ENCODE assay signal across 2 cellular contexts in the genomic region with DNA sequence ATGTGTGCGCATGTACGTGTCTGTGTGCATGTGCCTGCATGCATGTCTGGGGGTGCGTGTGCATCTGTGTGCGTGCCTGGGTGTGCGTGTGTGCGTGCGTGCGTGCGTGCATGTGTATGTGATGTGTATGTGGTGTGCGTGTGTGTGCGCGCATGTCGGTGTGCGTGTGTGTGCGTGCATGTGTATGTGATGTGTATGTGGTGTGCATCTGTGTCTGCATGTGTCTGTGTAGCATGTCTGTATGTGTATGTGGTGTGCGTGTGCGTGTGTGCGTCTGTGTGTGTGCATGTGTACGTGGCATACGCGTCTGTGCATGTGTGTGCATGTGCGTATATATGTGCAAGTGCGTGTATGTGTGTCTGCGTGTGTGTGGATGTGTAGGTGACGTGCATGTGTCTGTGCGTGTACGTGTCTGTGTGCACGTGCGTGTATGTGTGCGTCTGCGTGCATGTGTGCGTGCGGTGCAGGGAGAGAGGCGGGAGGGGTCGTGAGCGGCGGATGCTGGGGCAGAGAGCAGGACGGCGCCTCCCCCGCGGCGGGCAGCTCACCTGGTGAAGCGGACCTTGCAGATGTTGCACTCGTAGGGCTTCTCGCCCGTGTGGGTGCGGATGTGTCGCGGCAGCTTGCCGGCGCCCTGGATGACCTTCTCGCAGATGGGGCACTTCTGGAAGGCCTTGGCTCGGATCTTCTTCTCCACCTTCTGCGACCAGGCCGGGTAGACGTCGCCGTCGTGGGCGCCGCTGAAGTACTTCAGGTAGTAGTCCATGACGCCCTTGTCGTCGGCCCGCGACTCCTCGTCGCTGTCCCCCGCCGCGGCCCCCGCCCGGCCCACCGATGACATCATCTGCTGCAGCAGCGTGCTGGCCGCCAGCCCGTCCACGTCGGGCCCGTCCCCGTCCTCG.
A peak's percentile ranks its signal among the peaks of the same experiment; 100 is the strongest.
TF ChIP-seq lines count a peak whose summit lies in the region.

No MANE protein-coding gene starts in this region.

TF ChIP-seq in K562, 482 proteins besides CTCF, POLR2A, EP300 and RAD21:
- TF ChIP-seq RBM22 (IDR thresholded peaks at IDR 0.05; ENCODE audit: low read depth, low read length, poor library complexity, severe bottlenecking) = peak; percentile 1
- TF ChIP-seq, protein P1, sequence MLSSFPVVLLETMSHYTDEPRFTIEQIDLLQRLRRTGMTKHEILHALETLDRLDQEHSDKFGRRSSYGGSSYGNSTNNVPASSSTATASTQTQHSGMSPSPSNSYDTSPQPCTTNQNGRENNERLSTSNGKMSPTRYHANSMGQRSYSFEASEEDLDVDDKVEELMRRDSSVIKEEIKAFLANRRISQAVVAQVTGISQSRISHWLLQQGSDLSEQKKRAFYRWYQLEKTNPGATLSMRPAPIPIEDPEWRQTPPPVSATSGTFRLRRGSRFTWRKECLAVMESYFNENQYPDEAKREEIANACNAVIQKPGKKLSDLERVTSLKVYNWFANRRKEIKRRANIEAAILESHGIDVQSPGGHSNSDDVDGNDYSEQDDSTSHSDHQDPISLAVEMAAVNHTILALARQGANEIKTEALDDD (IDR thresholded peaks at IDR 0.05) = no peak
- TF ChIP-seq RBFOX2 (IDR thresholded peaks at IDR 0.05; ENCODE audit: low read depth, low read length) = 0 out of 2 replicates have a peak, but pooled peaks have one; percentile 34
- no peak for TF ChIP-seq HMG20A (CRISPR knock-in tag; conservative IDR thresholded peaks at IDR 0.05)
- TF ChIP-seq EZH2 (IDR thresholded peaks at IDR 0.05; ENCODE audit: borderline replicate concordance, low read depth, low read length) = no peak
- TF ChIP-seq POLR2B (IDR thresholded peaks at IDR 0.05; ENCODE audit: low read depth, partially characterized antibody) = peak; percentile 60
- TF ChIP-seq SUPT5H (IDR thresholded peaks at IDR 0.05) = peak; percentile 76
- peak; percentile 41 for TF ChIP-seq PHF20 (IDR thresholded peaks at IDR 0.05; ENCODE audit: partially characterized antibody)
- TF ChIP-seq, protein P2, sequence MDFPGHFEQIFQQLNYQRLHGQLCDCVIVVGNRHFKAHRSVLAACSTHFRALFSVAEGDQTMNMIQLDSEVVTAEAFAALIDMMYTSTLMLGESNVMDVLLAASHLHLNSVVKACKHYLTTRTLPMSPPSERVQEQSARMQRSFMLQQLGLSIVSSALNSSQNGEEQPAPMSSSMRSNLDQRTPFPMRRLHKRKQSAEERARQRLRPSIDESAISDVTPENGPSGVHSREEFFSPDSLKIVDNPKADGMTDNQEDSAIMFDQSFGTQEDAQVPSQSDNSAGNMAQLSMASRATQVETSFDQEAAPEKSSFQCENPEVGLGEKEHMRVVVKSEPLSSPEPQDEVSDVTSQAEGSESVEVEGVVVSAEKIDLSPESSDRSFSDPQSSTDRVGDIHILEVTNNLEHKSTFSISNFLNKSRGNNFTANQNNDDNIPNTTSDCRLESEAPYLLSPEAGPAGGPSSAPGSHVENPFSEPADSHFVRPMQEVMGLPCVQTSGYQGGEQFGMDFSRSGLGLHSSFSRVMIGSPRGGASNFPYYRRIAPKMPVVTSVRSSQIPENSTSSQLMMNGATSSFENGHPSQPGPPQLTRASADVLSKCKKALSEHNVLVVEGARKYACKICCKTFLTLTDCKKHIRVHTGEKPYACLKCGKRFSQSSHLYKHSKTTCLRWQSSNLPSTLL (IDR thresholded peaks at IDR 0.05) = no peak
- no peak for TF ChIP-seq MBD2 (IDR thresholded peaks at IDR 0.05; ENCODE audit: borderline replicate concordance, low read depth)
- TF ChIP-seq HDGF (IDR thresholded peaks at IDR 0.05) = 0 out of 2 replicates have a peak, but pooled peaks have one; percentile 30
- no peak for TF ChIP-seq TAF7 (tag; IDR thresholded peaks at IDR 0.05)
- no peak for TF ChIP-seq SIRT6 (IDR thresholded peaks at IDR 0.05; ENCODE audit: low read depth, low read length)
- TF ChIP-seq, protein P3, sequence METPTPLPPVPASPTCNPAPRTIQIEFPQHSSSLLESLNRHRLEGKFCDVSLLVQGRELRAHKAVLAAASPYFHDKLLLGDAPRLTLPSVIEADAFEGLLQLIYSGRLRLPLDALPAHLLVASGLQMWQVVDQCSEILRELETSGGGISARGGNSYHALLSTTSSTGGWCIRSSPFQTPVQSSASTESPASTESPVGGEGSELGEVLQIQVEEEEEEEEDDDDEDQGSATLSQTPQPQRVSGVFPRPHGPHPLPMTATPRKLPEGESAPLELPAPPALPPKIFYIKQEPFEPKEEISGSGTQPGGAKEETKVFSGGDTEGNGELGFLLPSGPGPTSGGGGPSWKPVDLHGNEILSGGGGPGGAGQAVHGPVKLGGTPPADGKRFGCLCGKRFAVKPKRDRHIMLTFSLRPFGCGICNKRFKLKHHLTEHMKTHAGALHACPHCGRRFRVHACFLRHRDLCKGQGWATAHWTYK (CRISPR knock-in tag; IDR thresholded peaks at IDR 0.05) = no peak
- no peak for TF ChIP-seq ZNF551 (CRISPR knock-in tag; IDR thresholded peaks at IDR 0.05)
- TF ChIP-seq, protein P4, sequence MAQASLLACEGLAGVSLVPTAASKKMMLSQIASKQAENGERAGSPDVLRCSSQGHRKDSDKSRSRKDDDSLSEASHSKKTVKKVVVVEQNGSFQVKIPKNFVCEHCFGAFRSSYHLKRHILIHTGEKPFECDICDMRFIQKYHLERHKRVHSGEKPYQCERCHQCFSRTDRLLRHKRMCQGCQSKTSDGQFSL (CRISPR knock-in tag; IDR thresholded peaks at IDR 0.05) = 0 out of 2 replicates have a peak, but pooled peaks have one; percentile 25
- TF ChIP-seq, protein P4 (tag; IDR thresholded peaks at IDR 0.05) = no peak
- no peak for TF ChIP-seq FOXJ2 (tag; IDR thresholded peaks at IDR 0.05)
- TF ChIP-seq, protein P5, sequence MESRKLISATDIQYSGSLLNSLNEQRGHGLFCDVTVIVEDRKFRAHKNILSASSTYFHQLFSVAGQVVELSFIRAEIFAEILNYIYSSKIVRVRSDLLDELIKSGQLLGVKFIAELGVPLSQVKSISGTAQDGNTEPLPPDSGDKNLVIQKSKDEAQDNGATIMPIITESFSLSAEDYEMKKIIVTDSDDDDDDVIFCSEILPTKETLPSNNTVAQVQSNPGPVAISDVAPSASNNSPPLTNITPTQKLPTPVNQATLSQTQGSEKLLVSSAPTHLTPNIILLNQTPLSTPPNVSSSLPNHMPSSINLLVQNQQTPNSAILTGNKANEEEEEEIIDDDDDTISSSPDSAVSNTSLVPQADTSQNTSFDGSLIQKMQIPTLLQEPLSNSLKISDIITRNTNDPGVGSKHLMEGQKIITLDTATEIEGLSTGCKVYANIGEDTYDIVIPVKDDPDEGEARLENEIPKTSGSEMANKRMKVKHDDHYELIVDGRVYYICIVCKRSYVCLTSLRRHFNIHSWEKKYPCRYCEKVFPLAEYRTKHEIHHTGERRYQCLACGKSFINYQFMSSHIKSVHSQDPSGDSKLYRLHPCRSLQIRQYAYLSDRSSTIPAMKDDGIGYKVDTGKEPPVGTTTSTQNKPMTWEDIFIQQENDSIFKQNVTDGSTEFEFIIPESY (CRISPR knock-in tag; IDR thresholded peaks at IDR 0.05) = peak; percentile 96
- TF ChIP-seq CBX5 (IDR thresholded peaks at IDR 0.05; ENCODE audit: borderline replicate concordance, low read depth) = 0 out of 2 replicates have a peak, but pooled peaks have one; percentile 15
TF ChIP-seq in K562: peak in this region for 9.

TF ChIP-seq in HepG2, 621 proteins besides CTCF, POLR2A, EP300 and RAD21 (continues in another document):
- TF ChIP-seq HOXA7 (CRISPR knock-in tag; IDR thresholded peaks at IDR 0.05) (0 out of 2 replicates have a peak, but pooled peaks have one; percentile 66), ZC3H13 (CRISPR knock-in tag; IDR thresholded peaks at IDR 0.05) (peak; percentile 94), AGO1 (IDR thresholded peaks at IDR 0.05; ENCODE audit: low read depth, low read length, poor library complexity, severe bottlenecking) (no peak), POLR2AphosphoS2 (IDR thresholded peaks at IDR 0.05; ENCODE audit: low read depth, low read length) (peak; percentile 75; the same call in 1 of the 2 replicates), HNRNPLL (IDR thresholded peaks at IDR 0.05; ENCODE audit: low read depth, low read length, poor library complexity, severe bottlenecking) (peak; percentile 90), TGIF2 (CRISPR knock-in tag; IDR thresholded peaks at IDR 0.05) (0 out of 2 replicates have a peak, but pooled peaks have one; percentile 11), ZNF644 (CRISPR knock-in tag; IDR thresholded peaks at IDR 0.05; ENCODE audit: low read depth) (no peak), HNRNPL (IDR thresholded peaks at IDR 0.05; ENCODE audit: low read depth, low read length) (peak; percentile 81; the same call in 1 of the 2 replicates), RBFOX2 (IDR thresholded peaks at IDR 0.05; ENCODE audit: low read depth, low read length) (peak; percentile 41; the same call in 1 of the 2 replicates), CAMTA2 (CRISPR knock-in tag; IDR thresholded peaks at IDR 0.05; ENCODE audit: borderline replicate concordance) (no peak)
- TF ChIP-seq, protein P6, sequence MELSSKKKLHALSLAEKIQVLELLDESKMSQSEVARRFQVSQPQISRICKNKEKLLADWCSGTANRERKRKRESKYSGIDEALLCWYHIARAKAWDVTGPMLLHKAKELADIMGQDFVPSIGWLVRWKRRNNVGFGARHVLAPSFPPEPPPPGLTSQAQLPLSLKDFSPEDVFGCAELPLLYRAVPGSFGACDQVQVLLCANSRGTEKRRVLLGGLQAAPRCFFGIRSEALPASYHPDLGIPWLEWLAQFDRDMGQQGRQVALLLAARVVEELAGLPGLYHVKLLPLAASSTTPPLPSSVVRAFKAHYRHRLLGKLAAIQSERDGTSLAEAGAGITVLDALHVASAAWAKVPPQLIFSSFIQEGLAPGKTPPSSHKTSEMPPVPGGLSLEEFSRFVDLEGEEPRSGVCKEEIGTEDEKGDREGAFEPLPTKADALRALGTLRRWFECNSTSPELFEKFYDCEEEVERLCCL (CRISPR knock-in tag; IDR thresholded peaks at IDR 0.05; ENCODE audit: borderline replicate concordance) = no peak
- TF ChIP-seq, protein P7, sequence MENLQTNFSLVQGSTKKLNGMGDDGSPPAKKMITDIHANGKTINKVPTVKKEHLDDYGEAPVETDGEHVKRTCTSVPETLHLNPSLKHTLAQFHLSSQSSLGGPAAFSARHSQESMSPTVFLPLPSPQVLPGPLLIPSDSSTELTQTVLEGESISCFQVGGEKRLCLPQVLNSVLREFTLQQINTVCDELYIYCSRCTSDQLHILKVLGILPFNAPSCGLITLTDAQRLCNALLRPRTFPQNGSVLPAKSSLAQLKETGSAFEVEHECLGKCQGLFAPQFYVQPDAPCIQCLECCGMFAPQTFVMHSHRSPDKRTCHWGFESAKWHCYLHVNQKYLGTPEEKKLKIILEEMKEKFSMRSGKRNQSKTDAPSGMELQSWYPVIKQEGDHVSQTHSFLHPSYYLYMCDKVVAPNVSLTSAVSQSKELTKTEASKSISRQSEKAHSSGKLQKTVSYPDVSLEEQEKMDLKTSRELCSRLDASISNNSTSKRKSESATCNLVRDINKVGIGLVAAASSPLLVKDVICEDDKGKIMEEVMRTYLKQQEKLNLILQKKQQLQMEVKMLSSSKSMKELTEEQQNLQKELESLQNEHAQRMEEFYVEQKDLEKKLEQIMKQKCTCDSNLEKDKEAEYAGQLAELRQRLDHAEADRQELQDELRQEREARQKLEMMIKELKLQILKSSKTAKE (CRISPR knock-in tag; IDR thresholded peaks at IDR 0.05; ENCODE audit: borderline replicate concordance) = peak; percentile 59
- TF ChIP-seq, protein P8, sequence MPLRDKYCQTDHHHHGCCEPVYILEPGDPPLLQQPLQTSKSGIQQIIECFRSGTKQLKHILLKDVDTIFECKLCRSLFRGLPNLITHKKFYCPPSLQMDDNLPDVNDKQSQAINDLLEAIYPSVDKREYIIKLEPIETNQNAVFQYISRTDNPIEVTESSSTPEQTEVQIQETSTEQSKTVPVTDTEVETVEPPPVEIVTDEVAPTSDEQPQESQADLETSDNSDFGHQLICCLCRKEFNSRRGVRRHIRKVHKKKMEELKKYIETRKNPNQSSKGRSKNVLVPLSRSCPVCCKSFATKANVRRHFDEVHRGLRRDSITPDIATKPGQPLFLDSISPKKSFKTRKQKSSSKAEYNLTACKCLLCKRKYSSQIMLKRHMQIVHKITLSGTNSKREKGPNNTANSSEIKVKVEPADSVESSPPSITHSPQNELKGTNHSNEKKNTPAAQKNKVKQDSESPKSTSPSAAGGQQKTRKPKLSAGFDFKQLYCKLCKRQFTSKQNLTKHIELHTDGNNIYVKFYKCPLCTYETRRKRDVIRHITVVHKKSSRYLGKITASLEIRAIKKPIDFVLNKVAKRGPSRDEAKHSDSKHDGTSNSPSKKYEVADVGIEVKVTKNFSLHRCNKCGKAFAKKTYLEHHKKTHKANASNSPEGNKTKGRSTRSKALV (CRISPR knock-in tag; IDR thresholded peaks at IDR 0.05) = no peak
- TF ChIP-seq, protein P9, sequence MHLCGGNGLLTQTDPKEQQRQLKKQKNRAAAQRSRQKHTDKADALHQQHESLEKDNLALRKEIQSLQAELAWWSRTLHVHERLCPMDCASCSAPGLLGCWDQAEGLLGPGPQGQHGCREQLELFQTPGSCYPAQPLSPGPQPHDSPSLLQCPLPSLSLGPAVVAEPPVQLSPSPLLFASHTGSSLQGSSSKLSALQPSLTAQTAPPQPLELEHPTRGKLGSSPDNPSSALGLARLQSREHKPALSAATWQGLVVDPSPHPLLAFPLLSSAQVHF (CRISPR knock-in tag; IDR thresholded peaks at IDR 0.05) = 0 out of 2 replicates have a peak, but pooled peaks have one; percentile 22
- TF ChIP-seq, protein P10, sequence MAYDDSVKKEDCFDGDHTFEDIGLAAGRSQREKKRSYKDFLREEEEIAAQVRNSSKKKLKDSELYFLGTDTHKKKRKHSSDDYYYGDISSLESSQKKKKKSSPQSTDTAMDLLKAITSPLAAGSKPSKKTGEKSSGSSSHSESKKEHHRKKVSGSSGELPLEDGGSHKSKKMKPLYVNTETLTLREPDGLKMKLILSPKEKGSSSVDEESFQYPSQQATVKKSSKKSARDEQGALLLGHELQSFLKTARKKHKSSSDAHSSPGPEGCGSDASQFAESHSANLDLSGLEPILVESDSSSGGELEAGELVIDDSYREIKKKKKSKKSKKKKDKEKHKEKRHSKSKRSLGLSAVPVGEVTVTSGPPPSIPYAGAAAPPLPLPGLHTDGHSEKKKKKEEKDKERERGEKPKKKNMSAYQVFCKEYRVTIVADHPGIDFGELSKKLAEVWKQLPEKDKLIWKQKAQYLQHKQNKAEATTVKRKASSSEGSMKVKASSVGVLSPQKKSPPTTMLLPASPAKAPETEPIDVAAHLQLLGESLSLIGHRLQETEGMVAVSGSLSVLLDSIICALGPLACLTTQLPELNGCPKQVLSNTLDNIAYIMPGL (CRISPR knock-in tag; IDR thresholded peaks at IDR 0.05; ENCODE audit: borderline replicate concordance in 1 of 2, low read depth in 1 of 2) = no peak
- TF ChIP-seq, protein P11, sequence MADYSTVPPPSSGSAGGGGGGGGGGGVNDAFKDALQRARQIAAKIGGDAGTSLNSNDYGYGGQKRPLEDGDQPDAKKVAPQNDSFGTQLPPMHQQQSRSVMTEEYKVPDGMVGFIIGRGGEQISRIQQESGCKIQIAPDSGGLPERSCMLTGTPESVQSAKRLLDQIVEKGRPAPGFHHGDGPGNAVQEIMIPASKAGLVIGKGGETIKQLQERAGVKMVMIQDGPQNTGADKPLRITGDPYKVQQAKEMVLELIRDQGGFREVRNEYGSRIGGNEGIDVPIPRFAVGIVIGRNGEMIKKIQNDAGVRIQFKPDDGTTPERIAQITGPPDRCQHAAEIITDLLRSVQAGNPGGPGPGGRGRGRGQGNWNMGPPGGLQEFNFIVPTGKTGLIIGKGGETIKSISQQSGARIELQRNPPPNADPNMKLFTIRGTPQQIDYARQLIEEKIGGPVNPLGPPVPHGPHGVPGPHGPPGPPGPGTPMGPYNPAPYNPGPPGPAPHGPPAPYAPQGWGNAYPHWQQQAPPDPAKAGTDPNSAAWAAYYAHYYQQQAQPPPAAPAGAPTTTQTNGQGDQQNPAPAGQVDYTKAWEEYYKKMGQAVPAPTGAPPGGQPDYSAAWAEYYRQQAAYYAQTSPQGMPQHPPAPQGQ (CRISPR knock-in tag; IDR thresholded peaks at IDR 0.05; ENCODE audit: borderline replicate concordance) = no peak
